8 cellular contexts compared by ENCODE assay signal in genomic region chr6:36387440-36388303, GRCh38. TPM values are rescaled to one million over a fixed set of nuclear protein-coding genes. Genes with fewer than 3 reads are reported as not detected.
DNase-seq lines count a peak whose midpoint lies in the region; ATAC-seq, FAIRE-seq and TF ChIP-seq lines count a peak whose summit lies in the region.

Gene ETV7 (minus strand): TSS chr6:36387669. CDS start chr6:36387541, 128 bp downstream.

- no peak for ATAC-seq in HG03108 (IDR thresholded peaks at IDR 0.05; ENCODE audit: unreplicated experiment)

- peaks cover 9% of the 10 kb centered on the region for H3K27me3 ChIP-seq in BJ (ENCODE audit: control insufficient read depth, insufficient read depth, low read length)
- no peaks in the 10 kb centered on the region for H3K27me3 ChIP-seq in tibial artery

- CTCF ChIA-PET in BJ (lab: Yijun Ruan, JAX) = interaction anchor here (0.8 to 1.3 kb wide), 2 partner anchors 85 to 91 kb away, joined by 3 read pairs; no protein-coding TSS in a partner anchor

- H3K27ac Mint-ChIP-seq in neural crest cell (ENCODE audit: unreplicated experiment) = no peak within 1 kb of the TSS

- H3K36me3 ChIP-seq in BJ (ENCODE audit: control insufficient read depth, insufficient read depth, low read length) = no peaks in the 10 kb centered on the region
- H3K36me3 ChIP-seq in tibial artery = no peaks in the 10 kb centered on the region

- H3K4me3 ChIP-seq in BJ (ENCODE audit: low read depth, low read length) (peak within 1 kb of the TSS; percentile 59), fibroblast of mammary gland (ENCODE audit: control insufficient read depth, low read depth, low read length) (peak within 1 kb of the TSS; percentile 36), tibial artery (peak within 1 kb of the TSS; percentile 67 to 73)

- FAIRE-seq in D721Med (lab: Jason Lieb, UNC) = no peak

- peaks cover 11% of the 10 kb centered on the region for H3K4me1 Mint-ChIP-seq in neural crest cell

- intact Hi-C loops in tibial artery (cut with DNase I; ENCODE audit: low total_unique reads) = no loop called here

- H3K4me1 ChIP-seq in tibial artery = peaks cover 0 to 26% (median 12%) of the 10 kb centered on the region in 4 donors

- peaks cover 3% of the 10 kb centered on the region for H3K9me3 Mint-ChIP-seq in neural crest cell

- peak within 1 kb of the TSS; percentile 39 to 63 for H3K27ac ChIP-seq in tibial artery

- peak within 1 kb of the TSS; percentile 80 for H3K4me3 Mint-ChIP-seq in neural crest cell

- H3K27me3 Mint-ChIP-seq in neural crest cell (ENCODE audit: low read depth) = peaks cover 87% of the 10 kb centered on the region

- POLR2A ChIA-PET in BJ (lab: Charles Lee) = interaction anchor here (0.6 to 0.8 kb wide), 2 partner anchors 18 to 53 kb away, joined by 3 read pairs; no protein-coding TSS in a partner anchor

- H3K9me3 ChIP-seq in tibial artery = no peaks in the 10 kb centered on the region

- DNase-seq in BJ (ENCODE audit: low read depth) (no peak), KBM-7 (peak; percentile 10), fibroblast of mammary gland (ENCODE audit: low read depth) (no peak), neural crest cell (ENCODE audit: low read depth, low spot score) (no peak), tibial artery (no peak), D721Med (ENCODE audit: insufficient read length, low spot score) (no peak)
- peak; percentile 65 for DNase-seq in activated CD8-positive, alpha-beta memory T cell treated with anti-CD3 and anti-CD28 coated beads, Interleukin-2, amount 50 U/mL, for 48 hours

- in situ Hi-C loops in KBM-7 (cut with MboI; ENCODE audit: low pct_unique_long_range_greater_than_20kb, low sequenced_read_pairs) = no loop called here

- TF ChIP-seq CTCF in BJ (IDR thresholded peaks at IDR 0.05; ENCODE audit: insufficient read depth, low read depth, low read length) (no peak), fibroblast of mammary gland (conservative IDR thresholded peaks at IDR 0.05; ENCODE audit: control insufficient read depth, insufficient read depth, low read depth, low read length) (no peak), neural crest cell (conservative IDR thresholded peaks at IDR 0.05) (no peak), tibial artery (IDR thresholded peaks at IDR 0.05) (no peak), D721Med (IDR thresholded peaks at IDR 0.05; ENCODE audit: insufficient read depth, missing control alignments) (no peak)

- H3K36me3 Mint-ChIP-seq in neural crest cell (ENCODE audit: low read depth) = peaks cover 3% of the 10 kb centered on the region

RNA-seq across cellular contexts. Expression of gene ETV7, which starts in this region (rescaled TPM):
- polyA plus RNA-seq in BJ (2011; rRNA removed) = 1.4 and 1.8 TPM in 2 replicates
- 0.46 and 1.1 TPM in 2 replicates for polyA minus RNA-seq in BJ (2011; rRNA and poly(A)+ RNA removed)
- total RNA-seq in neural crest cell = not detected in 2 replicates

Comparison
In these comparisons a context has a peak if more than half of its experiments do, and no peak if none do; other contexts are left out.
1. DNase-seq: peak in KBM-7 (single experiment) and activated CD8-positive, alpha-beta memory T cell treated with anti-CD3 and anti-CD28 coated beads, Interleukin-2, amount 50 U/mL, for 48 hours (single experiment); none in BJ (single experiment), fibroblast of mammary gland (single experiment), neural crest cell (single experiment), tibial artery (0 of 2) and D721Med (single experiment).
2. Peak in every context shown above with its lines, with median percentiles within 50 percentile points of each other: H3K4me3 ChIP-seq.